23 cellular contexts compared by ENCODE assay signal in the genomic region with DNA sequence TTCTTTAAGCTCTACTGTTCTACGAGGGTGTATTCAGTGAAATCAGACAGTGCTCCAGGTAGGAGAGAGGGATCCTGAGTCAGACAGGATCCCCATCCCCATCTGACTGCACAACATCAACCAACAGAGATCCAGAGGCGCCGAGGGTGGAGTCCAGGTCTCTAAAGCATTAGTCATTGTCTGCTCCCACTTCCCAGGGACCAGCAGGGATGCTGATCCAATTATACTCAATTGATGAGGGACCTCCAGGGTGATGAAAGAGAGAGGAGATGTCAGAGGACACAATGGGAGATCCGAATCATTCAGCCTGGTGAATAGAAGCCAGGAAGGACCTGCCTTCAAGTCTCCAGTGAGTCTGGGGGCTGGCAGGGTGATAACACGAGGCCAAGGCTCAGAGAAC.
"Had no signal": no experiment of that assay in that cellular context is flagged by ENCODE, and none has a peak within 500 bp of the region (broad histone marks: within the 10 kb centered on the region; RNA-seq: fewer than 3 reads in every experiment).

No MANE protein-coding gene starts in this region.

- DNase-seq: activated CD4-positive, alpha-beta memory T cell treated with anti-CD3 and anti-CD28 coated beads, Interleukin-2, amount 10 ng/mL, durations not matched to agents 7 days and 5 days; activated CD4-positive, alpha-beta T cell treated with anti-CD3 and anti-CD28 coated beads, Interleukin-2, amount 10 ng/mL, durations not matched to agents 24 days and 14 days; activated effector memory CD4-positive, alpha-beta T cell treated with Interleukin-2 at 50 U/mL for 16 hours; activated naive CD4-positive, alpha-beta T cell treated with anti-CD3 and anti-CD28 coated beads for 36 hours; activated naive CD8-positive, alpha-beta T cell treated with anti-CD3 and anti-CD28 coated beads, Interleukin-2, amount 10 ng/mL, durations not matched to agents 7 days and 5 days; activated T-cell treated with anti-CD3 and anti-CD28 coated beads, Interleukin-2, amount 50 U/mL, for 72 hours; amniotic stem cell; cerebellar nuclear complex; cortex of kidney; heart right ventricle; islet precursor cell; left cardiac atrium; mucosa of descending colon; nephron progenitor cell; stimulated activated CD4-positive, alpha-beta T cell treated with anti-CD3 and anti-CD28 coated beads, Interleukin-15, amount 100 ng/mL, for 24 hours; stimulated activated naive B cell treated with anti-CD40 and anti-IgM and Interleukin-4, amounts not matched to agents 10 μg/mL and 1 μg/mL and 100 μg/mL, for 72 hours; testis; trophoblast cell had no signal

- H3K9me3 ChIP-seq: testis, vagina had no signal

- H3K36me3 Mint-ChIP-seq: activated naive CD8-positive, alpha-beta T cell treated with anti-CD3 and anti-CD28 coated beads, Interleukin-2, amount 10 ng/mL, durations not matched to agents 7 days and 5 days had no signal

- FAIRE-seq: small intestine had no signal

- H3K27ac ChIP-seq: heart right ventricle, testis, vagina had no signal

- H3K4me1 ChIP-seq: heart right ventricle, testis, vagina had no signal

- H3K27ac Mint-ChIP-seq: activated CD4-positive, alpha-beta memory T cell treated with anti-CD3 and anti-CD28 coated beads, Interleukin-2, amount 10 ng/mL, durations not matched to agents 7 days and 5 days; activated CD4-positive, alpha-beta T cell treated with anti-CD3 and anti-CD28 coated beads, Interleukin-2, amount 10 ng/mL, durations not matched to agents 24 days and 14 days; activated naive CD4-positive, alpha-beta T cell treated with anti-CD3 and anti-CD28 coated beads for 36 hours; activated naive CD8-positive, alpha-beta T cell treated with anti-CD3 and anti-CD28 coated beads, Interleukin-2, amount 10 ng/mL, durations not matched to agents 7 days and 5 days; activated T-cell treated with anti-CD3 and anti-CD28 coated beads, Interleukin-2, amount 50 U/mL, for 72 hours; memory B cell; nephron progenitor cell; stimulated activated naive B cell treated with anti-CD40 and anti-IgM and Interleukin-4, amounts not matched to agents 10 μg/mL and 1 μg/mL and 100 μg/mL, for 72 hours had no signal

- H3K4me1 Mint-ChIP-seq: activated CD4-positive, alpha-beta memory T cell treated with anti-CD3 and anti-CD28 coated beads, Interleukin-2, amount 10 ng/mL, durations not matched to agents 7 days and 5 days; activated CD4-positive, alpha-beta T cell treated with anti-CD3 and anti-CD28 coated beads, Interleukin-2, amount 10 ng/mL, durations not matched to agents 24 days and 14 days; activated naive CD8-positive, alpha-beta T cell treated with anti-CD3 and anti-CD28 coated beads, Interleukin-2, amount 10 ng/mL, durations not matched to agents 7 days and 5 days; memory B cell; nephron progenitor cell; stimulated activated naive B cell treated with anti-CD40 and anti-IgM and Interleukin-4, amounts not matched to agents 10 μg/mL and 1 μg/mL and 100 μg/mL, for 72 hours had no signal

- H3K4me3 ChIP-seq: heart right ventricle, mucosa of descending colon, testis, vagina had no signal

- H3K9me3 Mint-ChIP-seq: activated CD4-positive, alpha-beta memory T cell treated with anti-CD3 and anti-CD28 coated beads, Interleukin-2, amount 10 ng/mL, durations not matched to agents 7 days and 5 days had no signal

- H3K4me3 Mint-ChIP-seq: activated CD4-positive, alpha-beta memory T cell treated with anti-CD3 and anti-CD28 coated beads, Interleukin-2, amount 10 ng/mL, durations not matched to agents 7 days and 5 days; activated CD4-positive, alpha-beta T cell treated with anti-CD3 and anti-CD28 coated beads, Interleukin-2, amount 10 ng/mL, durations not matched to agents 24 days and 14 days; activated naive CD4-positive, alpha-beta T cell treated with anti-CD3 and anti-CD28 coated beads for 36 hours; activated naive CD8-positive, alpha-beta T cell treated with anti-CD3 and anti-CD28 coated beads, Interleukin-2, amount 10 ng/mL, durations not matched to agents 7 days and 5 days; activated T-cell treated with anti-CD3 and anti-CD28 coated beads, Interleukin-2, amount 50 U/mL, for 72 hours; memory B cell; nephron progenitor cell; stimulated activated naive B cell treated with anti-CD40 and anti-IgM and Interleukin-4, amounts not matched to agents 10 μg/mL and 1 μg/mL and 100 μg/mL, for 72 hours had no signal

- H3K27me3 Mint-ChIP-seq: activated naive CD8-positive, alpha-beta T cell treated with anti-CD3 and anti-CD28 coated beads, Interleukin-2, amount 10 ng/mL, durations not matched to agents 7 days and 5 days; stimulated activated naive B cell treated with anti-CD40 and anti-IgM and Interleukin-4, amounts not matched to agents 10 μg/mL and 1 μg/mL and 100 μg/mL, for 72 hours had no signal

- H3K27me3 ChIP-seq: heart right ventricle, testis, vagina had no signal

- H3K36me3 ChIP-seq: heart right ventricle, vagina had no signal

- ATAC-seq: activated CD4-positive, CD25-positive, alpha-beta regulatory T cell treated with anti-CD3 and anti-CD28 coated beads, Interleukin-2, amount 50 U/mL, for 24 hours; activated T-cell treated with anti-CD3 and anti-CD28 coated beads, Interleukin-2, amount 50 U/mL, for 72 hours; heart right ventricle; left cardiac atrium; sciatic nerve; stimulated activated naive B cell treated with anti-CD40 and anti-IgM and Interleukin-4, amounts not matched to agents 10 μg/mL and 1 μg/mL and 100 μg/mL, for 72 hours had no signal
